In the genomic region with DNA sequence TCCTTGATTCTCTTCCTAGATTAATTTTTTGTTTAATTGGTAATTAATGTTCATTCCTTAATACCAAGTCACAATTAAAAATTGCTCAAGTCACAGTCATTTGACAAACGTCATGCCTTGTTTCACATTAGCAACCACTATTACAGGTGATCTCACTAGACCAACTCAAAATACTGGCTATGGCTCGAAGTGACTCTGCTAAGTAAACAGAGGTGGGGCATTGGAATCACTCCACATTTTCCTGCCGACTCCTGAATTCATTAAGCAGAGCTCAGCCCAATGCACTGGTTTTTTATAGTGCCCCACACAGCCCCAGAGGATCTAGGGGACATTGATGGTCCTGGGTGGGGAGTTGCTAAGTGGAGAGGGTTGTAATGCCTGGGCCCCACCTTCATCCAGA, we compare ENCODE assay signal across 20 cellular contexts.
DNase-seq lines count a peak whose midpoint lies in the region; ATAC-seq and TF ChIP-seq lines count a peak whose summit lies in the region.
"Had no signal": no experiment of that assay in that cellular context is flagged by ENCODE, and none has a peak within 500 bp of the region (broad histone marks: within the 10 kb centered on the region; RNA-seq: fewer than 3 reads in every experiment).

No MANE protein-coding gene starts in this region.

- peak overlapping the region; percentile 87 for H3K27ac Mint-ChIP-seq in MCF 10A (ENCODE audit: low read depth, unreplicated experiment)
- H3K27ac Mint-ChIP-seq: activated CD8-positive, alpha-beta T cell treated with anti-CD3 and anti-CD28 coated beads for 36 hours; activated naive CD4-positive, alpha-beta T cell treated with anti-CD3 and anti-CD28 coated beads, Interleukin-2, amount 50 U/mL, for 72 hours; dendritic cell treated with granulocyte-macrophage colony-stimulating factor and Interleukin-4, amounts not matched to agents 40 ng/mL and 50 ng/mL, for 4 days had no signal

- peak overlapping the region; percentile 46 for H3K4me3 Mint-ChIP-seq in MCF 10A (ENCODE audit: unreplicated experiment)
- H3K4me3 Mint-ChIP-seq: activated CD8-positive, alpha-beta T cell treated with anti-CD3 and anti-CD28 coated beads for 36 hours; dendritic cell treated with granulocyte-macrophage colony-stimulating factor and Interleukin-4, amounts not matched to agents 40 ng/mL and 50 ng/mL, for 4 days had no signal

- TF ChIP-seq POLR2A in breast epithelium (IDR thresholded peaks at IDR 0.05), result no peak

- H3K27me3 ChIP-seq in breast epithelium (no peaks in the 10 kb centered on the region), upper lobe of right lung (no peaks in the 10 kb centered on the region)

- H3K4me1 ChIP-seq in breast epithelium (no peaks in the 10 kb centered on the region), upper lobe of right lung (no peaks in the 10 kb centered on the region)

- H3K9me3 ChIP-seq in breast epithelium (no peaks in the 10 kb centered on the region), upper lobe of right lung (no peaks in the 10 kb centered on the region)

- H3K27ac ChIP-seq in breast epithelium (peak overlapping the region in 1 of 2 donors; percentile 62), upper lobe of right lung (no peak overlapping the region)
- H3K27ac ChIP-seq: KMS-11 had no signal

- ATAC-seq in left lobe of liver (peak; percentile 73), upper lobe of right lung (peak; percentile 54), HG03378 (IDR thresholded peaks at IDR 0.05; ENCODE audit: unreplicated experiment) (no peak)
- ATAC-seq: activated CD8-positive, alpha-beta T cell treated with anti-CD3 and anti-CD28 coated beads for 36 hours; activated naive CD4-positive, alpha-beta T cell treated with anti-CD3 and anti-CD28 coated beads, Interleukin-2, amount 50 U/mL, for 72 hours had no signal

- H3K27me3 Mint-ChIP-seq in MCF 10A (ENCODE audit: insufficient read depth, unreplicated experiment), result no peaks in the 10 kb centered on the region
- H3K27me3 Mint-ChIP-seq: activated CD8-positive, alpha-beta T cell treated with anti-CD3 and anti-CD28 coated beads for 36 hours; brain; dendritic cell treated with granulocyte-macrophage colony-stimulating factor and Interleukin-4, amounts not matched to agents 40 ng/mL and 50 ng/mL, for 4 days had no signal

- H3K4me3 ChIP-seq in breast epithelium, result no peak overlapping the region
- no peak overlapping the region for H3K4me3 ChIP-seq in upper lobe of right lung

- no TSS peak for BruUV-seq in MCF 10A (replicated peaks; lab: Mats Ljungman, UMichigan)

- DNase-seq in MCF 10A (ENCODE audit: unreplicated experiment) (peak; percentile 48), breast epithelium (ENCODE audit: low spot score in 2 of 2) (no peak), SW480 (ENCODE audit: low spot score) (peak; percentile 41), left lobe of liver (ENCODE audit: low spot score) (no peak), upper lobe of right lung (no peak), cerebellum (ENCODE audit: low spot score) (no peak)
- no peak for DNase-seq in activated T-cell treated with anti-CD3 and anti-CD28 coated beads, Interleukin-2, amount 50 U/mL, for 48 hours
- DNase-seq: activated CD4-positive, CD25-positive, alpha-beta regulatory T cell; activated CD8-positive, alpha-beta T cell treated with anti-CD3 and anti-CD28 coated beads for 36 hours; foreskin melanocyte; left cardiac atrium; midbrain; NCI-H1105; NCI-H2107; stimulated activated CD4-positive, alpha-beta T cell treated with anti-CD3 and anti-CD28 coated beads, Interleukin-12 subunit alpha, Interleukin-12 subunit beta, amount 100 ng/mL, for 4 hours had no signal

- no peaks in the 10 kb centered on the region for H3K36me3 ChIP-seq in breast epithelium
- no peaks in the 10 kb centered on the region for H3K36me3 ChIP-seq in upper lobe of right lung

- peaks cover 4% of the 10 kb centered on the region for H3K36me3 Mint-ChIP-seq in MCF 10A (ENCODE audit: insufficient read depth, unreplicated experiment)
- H3K36me3 Mint-ChIP-seq: activated naive CD4-positive, alpha-beta T cell treated with anti-CD3 and anti-CD28 coated beads, Interleukin-2, amount 50 U/mL, for 72 hours; brain had no signal

- peaks cover 18% of the 10 kb centered on the region for H3K4me1 Mint-ChIP-seq in MCF 10A (ENCODE audit: insufficient read depth, unreplicated experiment)

- H3K9me3 Mint-ChIP-seq in MCF 10A (ENCODE audit: unreplicated experiment), result no peaks in the 10 kb centered on the region
- H3K9me3 Mint-ChIP-seq: activated CD8-positive, alpha-beta T cell treated with anti-CD3 and anti-CD28 coated beads for 36 hours; activated naive CD4-positive, alpha-beta T cell treated with anti-CD3 and anti-CD28 coated beads, Interleukin-2, amount 50 U/mL, for 72 hours; dendritic cell treated with granulocyte-macrophage colony-stimulating factor and Interleukin-4, amounts not matched to agents 40 ng/mL and 50 ng/mL, for 4 days had no signal

- POLR2A ChIA-PET in MCF 10A (lab: Yijun Ruan, JAX), result interaction anchor here (0.7 to 1.6 kb wide), 11 partner anchors 12 to 352 kb away, joined by 3 to 10 read pairs (median 3); a partner anchor contains a TSS

- CTCF ChIA-PET in MCF 10A (lab: Yijun Ruan, JAX), result interaction anchor here (1.0 to 1.4 kb wide), 2 partner anchors 8 to 369 kb away, joined by 3 to 7 read pairs; no protein-coding TSS in a partner anchor

- intact Hi-C loops in MCF 10A (cut with micrococcal nuclease) (no loop called here), breast epithelium (cut with DNase I; ENCODE audit: low total_unique reads) (no loop called here), upper lobe of right lung (cut with DNase I) (no loop called here)

- TF ChIP-seq CTCF in MCF 10A (IDR thresholded peaks at IDR 0.05; ENCODE audit: unreplicated experiment), result no peak
- TF ChIP-seq CTCF in breast epithelium (IDR thresholded peaks at IDR 0.05), result no peak
- TF ChIP-seq CTCF in upper lobe of right lung (IDR thresholded peaks at IDR 0.05), result no peak

Comparison
In these comparisons a context has a peak if more than half of its experiments do, and no peak if none do; other contexts are left out.
1. DNase-seq: peak in MCF 10A (single experiment) and SW480 (single experiment); none in breast epithelium (0 of 2), left lobe of liver (single experiment), upper lobe of right lung (single experiment), activated T-cell treated with anti-CD3 and anti-CD28 coated beads, Interleukin-2, amount 50 U/mL, for 48 hours (0 of 2) and cerebellum (single experiment).